19 cellular contexts compared by ENCODE assay signal in genomic region chr10:78523453-78523852, GRCh38.
DNase-seq lines count a peak whose midpoint lies in the region; ATAC-seq, FAIRE-seq and TF ChIP-seq lines count a peak whose summit lies in the region.
"Had no signal": no experiment of that assay in that cellular context is flagged by ENCODE, and none has a peak within 500 bp of the region (broad histone marks: within the 10 kb centered on the region; RNA-seq: fewer than 3 reads in every experiment).

No MANE protein-coding gene starts in this region.

- WGBS in HepG2 (ENCODE audit: low lambda C conversion rate) = 94% methylated on average over 1 of the region's 1 CpG
- 79% methylated on average over 1 of the region's 1 CpG for WGBS in hepatocyte (ENCODE audit: low lambda C conversion rate, missing lambda C conversion rate)

- DNase-seq in NCI-H82 (lab: John Stamatoyannopoulos, UW) = peak; percentile 18
- no peak for DNase-seq in NCI-H82 treated with DMSO at 0.1 percent for 48 hours (lab: John Stamatoyannopoulos, UW; ENCODE audit: unreplicated experiment)
- peak; percentile 49 for DNase-seq in PC-3
- peak; percentile 66 for DNase-seq in HepG2 (ENCODE audit: low spot score)
- no peak for DNase-seq in stimulated activated effector memory CD8-positive, alpha-beta T cell treated with anti-CD3 and anti-CD28 coated beads, Interleukin-12 subunit alpha, Interleukin-12 subunit beta, amount 100 ng/mL, for 72 hours (ENCODE audit: low spot score in 2 of 2)
- DNase-seq in activated naive CD4-positive, alpha-beta T cell treated with anti-CD3 and anti-CD28 coated beads, Interleukin-2, amount 10 ng/mL, durations not matched to agents 7 days and 5 days = no peak
- no peak for DNase-seq in hepatocyte (ENCODE audit: low spot score)
- DNase-seq: 8988T; ACHN; CD4-positive, CD25-positive, alpha-beta regulatory T cell; DMS79 treated with DMSO at 0.1 percent for 48 hours; EL; H9 had no signal

- no peak overlapping the region for H3K4me2 ChIP-seq in PC-3 (ENCODE audit: low read length)
- H3K4me2 ChIP-seq in HepG2 (ENCODE audit: low read depth, low read length) = no peak overlapping the region
- no peak overlapping the region for H3K4me2 ChIP-seq in hepatocyte
- H3K4me2 ChIP-seq: BLaER1 treated with 17β-estradiol and CSF1 and Interleukin-3, amounts not matched to agents 10 nM and 100 nM; GM23338 had no signal

- no peaks in the 10 kb centered on the region for H3F3A ChIP-seq in PC-3 (ENCODE audit: low read length, unreplicated experiment)

- no peak overlapping the region for H3K4me3 ChIP-seq in PC-3 (ENCODE audit: low read length)
- H3K4me3 ChIP-seq in HepG2 (replicated peaks in 1 of 3; ENCODE audit: insufficient read depth in 1 of 3, low read depth in 2 of 3, low read length in 3 of 3) = no peak overlapping the region
- H3K4me3 ChIP-seq in hepatocyte = no peak overlapping the region
- H3K4me3 ChIP-seq: BLaER1 treated with 17β-estradiol and CSF1 and Interleukin-3, amounts not matched to agents 10 nM and 100 nM; GM23338 had no signal

- no peak overlapping the region for H3K9ac ChIP-seq in PC-3 (ENCODE audit: low read length)
- no peak overlapping the region for H3K9ac ChIP-seq in HepG2 (ENCODE audit: insufficient read depth, low read depth, low read length)
- H3K9ac ChIP-seq: BLaER1 treated with 17β-estradiol and CSF1 and Interleukin-3, amounts not matched to agents 10 nM and 100 nM had no signal

- no peak for TF ChIP-seq EP300 in HepG2 (IDR thresholded peaks at IDR 0.05; ENCODE audit: low read depth in 2 of 2, low read length in 2 of 2)
- no peak for TF ChIP-seq EP300 in HepG2 (CRISPR knock-in tag; IDR thresholded peaks at IDR 0.05; ENCODE audit: borderline replicate concordance)

- H3K27me3 ChIP-seq in PC-3 (ENCODE audit: low read length) (no peaks in the 10 kb centered on the region), HepG2 (ENCODE audit: control insufficient read depth in 1 of 2, insufficient read depth in 2 of 2, low read length in 2 of 2) (no peaks in the 10 kb centered on the region), hepatocyte (no peaks in the 10 kb centered on the region)
- H3K27me3 ChIP-seq: BLaER1 treated with 17β-estradiol and CSF1 and Interleukin-3, amounts not matched to agents 10 nM and 100 nM had no signal

- no peaks in the 10 kb centered on the region for H3K79me2 ChIP-seq in PC-3 (ENCODE audit: low read length)
- H3K79me2 ChIP-seq in HepG2 (ENCODE audit: insufficient read depth, low read length) = no peaks in the 10 kb centered on the region
- H3K79me2 ChIP-seq in hepatocyte = no peaks in the 10 kb centered on the region

- CTCF ChIA-PET in PC-3 (lab: Charles Lee) = interaction anchor here (0.6 to 0.7 kb wide), 2 partner anchors 40 to 450 kb away, joined by 3 to 11 read pairs; no protein-coding TSS in a partner anchor
- CTCF ChIA-PET in HepG2 (lab: Yijun Ruan, JAX; ENCODE audit: low intra/inter-chr PET ratio, low total read pairs) = no interaction called here
- CTCF ChIA-PET in activated naive CD4-positive, alpha-beta T cell treated with anti-CD3 and anti-CD28 coated beads, Interleukin-2, amount 10 ng/mL, durations not matched to agents 7 days and 5 days (lab: Charles Lee) = interaction anchor here (1.3 kb wide), 1 partner anchor 18 kb away, joined by 3 read pairs; no protein-coding TSS in a partner anchor

- no peak overlapping the region for H3K4me3 Mint-ChIP-seq in stimulated activated effector memory CD8-positive, alpha-beta T cell treated with anti-CD3 and anti-CD28 coated beads, Interleukin-12 subunit alpha, Interleukin-12 subunit beta, amount 100 ng/mL, for 72 hours
- H3K4me3 Mint-ChIP-seq in activated naive CD4-positive, alpha-beta T cell treated with anti-CD3 and anti-CD28 coated beads, Interleukin-2, amount 10 ng/mL, durations not matched to agents 7 days and 5 days = no peak overlapping the region
- H3K4me3 Mint-ChIP-seq: CD4-positive, CD25-positive, alpha-beta regulatory T cell; GM23338; H9 had no signal

- H3K9me2 ChIP-seq in PC-3 (replicated peaks; ENCODE audit: low read length) (no peaks in the 10 kb centered on the region), hepatocyte (replicated peaks; ENCODE audit: insufficient read depth) (no peaks in the 10 kb centered on the region)

- no peak for TF ChIP-seq CTCF in PC-3 (conservative IDR thresholded peaks at IDR 0.05; ENCODE audit: low read depth, low read length)
- no peak for TF ChIP-seq CTCF in HepG2 (CRISPR knock-in tag; IDR thresholded peaks at IDR 0.05)
- TF ChIP-seq CTCF in hepatocyte (IDR thresholded peaks at IDR 0.05; ENCODE audit: poor library complexity) = no peak

- no peak overlapping the region for H3K27ac Mint-ChIP-seq in stimulated activated effector memory CD8-positive, alpha-beta T cell treated with anti-CD3 and anti-CD28 coated beads, Interleukin-12 subunit alpha, Interleukin-12 subunit beta, amount 100 ng/mL, for 72 hours
- H3K27ac Mint-ChIP-seq in activated naive CD4-positive, alpha-beta T cell treated with anti-CD3 and anti-CD28 coated beads, Interleukin-2, amount 10 ng/mL, durations not matched to agents 7 days and 5 days = no peak overlapping the region
- H3K27ac Mint-ChIP-seq: CD4-positive, CD25-positive, alpha-beta regulatory T cell; GM23338; H9 had no signal

- intact Hi-C loops in PC-3 (cut with micrococcal nuclease) = loop anchor here (5.0 to 10.0 kb wide), 3 partner anchors 206 to 674 kb away; partner anchors contain the start of gene ZMIZ1
- intact Hi-C loops in HepG2 (cut with micrococcal nuclease; ENCODE audit: unreplicated experiment) = no loop called here

- H3K27ac ChIP-seq in PC-3 (ENCODE audit: low read length) (no peak overlapping the region), HepG2 (ENCODE audit: extremely low read length, insufficient read depth, low read length) (no peak overlapping the region), hepatocyte (no peak overlapping the region)
- H3K27ac ChIP-seq: BLaER1 treated with 17β-estradiol and CSF1 and Interleukin-3, amounts not matched to agents 10 nM and 100 nM had no signal

- no peaks in the 10 kb centered on the region for H3K9me3 Mint-ChIP-seq in stimulated activated effector memory CD8-positive, alpha-beta T cell treated with anti-CD3 and anti-CD28 coated beads, Interleukin-12 subunit alpha, Interleukin-12 subunit beta, amount 100 ng/mL, for 72 hours
- H3K9me3 Mint-ChIP-seq in activated naive CD4-positive, alpha-beta T cell treated with anti-CD3 and anti-CD28 coated beads, Interleukin-2, amount 10 ng/mL, durations not matched to agents 7 days and 5 days = no peaks in the 10 kb centered on the region
- H3K9me3 Mint-ChIP-seq: CD4-positive, CD25-positive, alpha-beta regulatory T cell; GM23338 had no signal

- no peak overlapping the region for H2AFZ ChIP-seq in PC-3 (ENCODE audit: low read length)
- H2AFZ ChIP-seq in HepG2 (ENCODE audit: low read length) = no peak overlapping the region
- H2AFZ ChIP-seq in hepatocyte = no peak overlapping the region
- H2AFZ ChIP-seq: GM23338 had no signal

- TF ChIP-seq POLR2A in HepG2 (IDR thresholded peaks at IDR 0.05; ENCODE audit: insufficient read depth in 1 of 2, low read depth in 2 of 2, low read length in 2 of 2) = no peak

- H3K27me3 Mint-ChIP-seq in activated naive CD4-positive, alpha-beta T cell treated with anti-CD3 and anti-CD28 coated beads, Interleukin-2, amount 10 ng/mL, durations not matched to agents 7 days and 5 days = peaks cover 6% of the 10 kb centered on the region
- H3K27me3 Mint-ChIP-seq: CD4-positive, CD25-positive, alpha-beta regulatory T cell had no signal

- H3K9me3 ChIP-seq in PC-3 (ENCODE audit: low read length) (no peaks in the 10 kb centered on the region), HepG2 (ENCODE audit: low read length) (no peaks in the 10 kb centered on the region), hepatocyte (ENCODE audit: low read depth) (no peaks in the 10 kb centered on the region)
- H3K9me3 ChIP-seq: BLaER1 treated with 17β-estradiol and CSF1 and Interleukin-3, amounts not matched to agents 10 nM and 100 nM had no signal

- no peak for FAIRE-seq in HepG2 (lab: Jason Lieb, UNC)
- FAIRE-seq: G401.6, GM12891, HTR-8/SVneo had no signal

- no peak for TF ChIP-seq RAD21 in HepG2 (CRISPR knock-in tag; IDR thresholded peaks at IDR 0.05)

- no peaks in the 10 kb centered on the region for H3K36me3 ChIP-seq in PC-3 (ENCODE audit: low read depth, low read length)
- H3K36me3 ChIP-seq in HepG2 (replicated peaks in 1 of 2; ENCODE audit: control insufficient read depth in 1 of 2, insufficient read depth in 2 of 2, low read length in 2 of 2) = no peaks in the 10 kb centered on the region
- no peaks in the 10 kb centered on the region for H3K36me3 ChIP-seq in hepatocyte (replicated peaks; ENCODE audit: insufficient read depth, low read depth)
- H3K36me3 ChIP-seq: BLaER1 treated with 17β-estradiol and CSF1 and Interleukin-3, amounts not matched to agents 10 nM and 100 nM had no signal

- H3K4me1 ChIP-seq in PC-3 (ENCODE audit: insufficient read depth, low read length) (peaks cover 31% of the 10 kb centered on the region), HepG2 (ENCODE audit: insufficient read depth, low read length) (peaks cover 66% of the 10 kb centered on the region), hepatocyte (ENCODE audit: insufficient read depth) (peaks cover 3% of the 10 kb centered on the region)
- H3K4me1 ChIP-seq: BLaER1 treated with 17β-estradiol and CSF1 and Interleukin-3, amounts not matched to agents 10 nM and 100 nM had no signal

- POLR2A ChIA-PET in PC-3 (lab: Charles Lee; ENCODE audit: unreplicated experiment) (no interaction called here), HepG2 (lab: Yijun Ruan, JAX) (interaction anchor here (1.1 to 1.5 kb wide), 4 partner anchors 16 to 82 kb away, joined by 3 to 10 read pairs (median 4); no protein-coding TSS in a partner anchor)

- H4K20me1 ChIP-seq in PC-3 (ENCODE audit: low read length) (no peaks in the 10 kb centered on the region), HepG2 (ENCODE audit: insufficient read depth, low read length) (no peaks in the 10 kb centered on the region), hepatocyte (ENCODE audit: insufficient read depth, poor library complexity, severe bottlenecking) (no peaks in the 10 kb centered on the region)
- H4K20me1 ChIP-seq: BLaER1 treated with 17β-estradiol and CSF1 and Interleukin-3, amounts not matched to agents 10 nM and 100 nM had no signal

- BruUV-seq in PC-3 (replicated peaks; lab: Mats Ljungman, UMichigan) (no TSS peak), HepG2 (replicated peaks; lab: Mats Ljungman, UMichigan) (no TSS peak)

- ATAC-seq in PC-3 = no peak
- no peak for ATAC-seq in HepG2
- ATAC-seq in stimulated activated effector memory CD8-positive, alpha-beta T cell treated with anti-CD3 and anti-CD28 coated beads, Interleukin-12 subunit alpha, Interleukin-12 subunit beta, amount 100 ng/mL, for 72 hours = peak; percentile 31
- ATAC-seq in HG02970 (IDR thresholded peaks at IDR 0.05; ENCODE audit: low FRiP score, unreplicated experiment) = no peak
- ATAC-seq: GM23338 had no signal

- in situ Hi-C loops in HepG2 (cut with HindIII; ENCODE audit: extremely low pct_ligation_motif_present, low pct_unique_long_range_greater_than_20kb) = no loop called here

- H3K36me3 Mint-ChIP-seq in stimulated activated effector memory CD8-positive, alpha-beta T cell treated with anti-CD3 and anti-CD28 coated beads, Interleukin-12 subunit alpha, Interleukin-12 subunit beta, amount 100 ng/mL, for 72 hours = no peaks in the 10 kb centered on the region
- no peaks in the 10 kb centered on the region for H3K36me3 Mint-ChIP-seq in activated naive CD4-positive, alpha-beta T cell treated with anti-CD3 and anti-CD28 coated beads, Interleukin-2, amount 10 ng/mL, durations not matched to agents 7 days and 5 days
- H3K36me3 Mint-ChIP-seq: CD4-positive, CD25-positive, alpha-beta regulatory T cell had no signal

- no peaks in the 10 kb centered on the region for H3K4me1 Mint-ChIP-seq in stimulated activated effector memory CD8-positive, alpha-beta T cell treated with anti-CD3 and anti-CD28 coated beads, Interleukin-12 subunit alpha, Interleukin-12 subunit beta, amount 100 ng/mL, for 72 hours
- peaks cover 13% of the 10 kb centered on the region for H3K4me1 Mint-ChIP-seq in activated naive CD4-positive, alpha-beta T cell treated with anti-CD3 and anti-CD28 coated beads, Interleukin-2, amount 10 ng/mL, durations not matched to agents 7 days and 5 days

Comparison
In these comparisons a context has a peak if more than half of its experiments do, and no peak if none do; other contexts are left out.
1. DNase-seq: peak in NCI-H82 (single experiment), PC-3 (single experiment) and HepG2 (single experiment); none in NCI-H82 treated with DMSO at 0.1 percent for 48 hours (single experiment), stimulated activated effector memory CD8-positive, alpha-beta T cell treated with anti-CD3 and anti-CD28 coated beads, Interleukin-12 subunit alpha, Interleukin-12 subunit beta, amount 100 ng/mL, for 72 hours (0 of 2), activated naive CD4-positive, alpha-beta T cell treated with anti-CD3 and anti-CD28 coated beads, Interleukin-2, amount 10 ng/mL, durations not matched to agents 7 days and 5 days (single experiment) and hepatocyte (single experiment).